In genomic region chr16:67173808-67174705, GRCh38 we compare ENCODE assay signal across 1 cellular context.
A peak's percentile ranks its signal among the peaks of the same experiment; 100 is the strongest.
TF ChIP-seq lines count a peak whose summit lies in the region.

No MANE protein-coding gene starts in this region.

TF ChIP-seq in HepG2, 621 proteins besides CTCF, POLR2A, EP300 and RAD21 (continued from another document and continues in another):
- TF ChIP-seq, protein P1, sequence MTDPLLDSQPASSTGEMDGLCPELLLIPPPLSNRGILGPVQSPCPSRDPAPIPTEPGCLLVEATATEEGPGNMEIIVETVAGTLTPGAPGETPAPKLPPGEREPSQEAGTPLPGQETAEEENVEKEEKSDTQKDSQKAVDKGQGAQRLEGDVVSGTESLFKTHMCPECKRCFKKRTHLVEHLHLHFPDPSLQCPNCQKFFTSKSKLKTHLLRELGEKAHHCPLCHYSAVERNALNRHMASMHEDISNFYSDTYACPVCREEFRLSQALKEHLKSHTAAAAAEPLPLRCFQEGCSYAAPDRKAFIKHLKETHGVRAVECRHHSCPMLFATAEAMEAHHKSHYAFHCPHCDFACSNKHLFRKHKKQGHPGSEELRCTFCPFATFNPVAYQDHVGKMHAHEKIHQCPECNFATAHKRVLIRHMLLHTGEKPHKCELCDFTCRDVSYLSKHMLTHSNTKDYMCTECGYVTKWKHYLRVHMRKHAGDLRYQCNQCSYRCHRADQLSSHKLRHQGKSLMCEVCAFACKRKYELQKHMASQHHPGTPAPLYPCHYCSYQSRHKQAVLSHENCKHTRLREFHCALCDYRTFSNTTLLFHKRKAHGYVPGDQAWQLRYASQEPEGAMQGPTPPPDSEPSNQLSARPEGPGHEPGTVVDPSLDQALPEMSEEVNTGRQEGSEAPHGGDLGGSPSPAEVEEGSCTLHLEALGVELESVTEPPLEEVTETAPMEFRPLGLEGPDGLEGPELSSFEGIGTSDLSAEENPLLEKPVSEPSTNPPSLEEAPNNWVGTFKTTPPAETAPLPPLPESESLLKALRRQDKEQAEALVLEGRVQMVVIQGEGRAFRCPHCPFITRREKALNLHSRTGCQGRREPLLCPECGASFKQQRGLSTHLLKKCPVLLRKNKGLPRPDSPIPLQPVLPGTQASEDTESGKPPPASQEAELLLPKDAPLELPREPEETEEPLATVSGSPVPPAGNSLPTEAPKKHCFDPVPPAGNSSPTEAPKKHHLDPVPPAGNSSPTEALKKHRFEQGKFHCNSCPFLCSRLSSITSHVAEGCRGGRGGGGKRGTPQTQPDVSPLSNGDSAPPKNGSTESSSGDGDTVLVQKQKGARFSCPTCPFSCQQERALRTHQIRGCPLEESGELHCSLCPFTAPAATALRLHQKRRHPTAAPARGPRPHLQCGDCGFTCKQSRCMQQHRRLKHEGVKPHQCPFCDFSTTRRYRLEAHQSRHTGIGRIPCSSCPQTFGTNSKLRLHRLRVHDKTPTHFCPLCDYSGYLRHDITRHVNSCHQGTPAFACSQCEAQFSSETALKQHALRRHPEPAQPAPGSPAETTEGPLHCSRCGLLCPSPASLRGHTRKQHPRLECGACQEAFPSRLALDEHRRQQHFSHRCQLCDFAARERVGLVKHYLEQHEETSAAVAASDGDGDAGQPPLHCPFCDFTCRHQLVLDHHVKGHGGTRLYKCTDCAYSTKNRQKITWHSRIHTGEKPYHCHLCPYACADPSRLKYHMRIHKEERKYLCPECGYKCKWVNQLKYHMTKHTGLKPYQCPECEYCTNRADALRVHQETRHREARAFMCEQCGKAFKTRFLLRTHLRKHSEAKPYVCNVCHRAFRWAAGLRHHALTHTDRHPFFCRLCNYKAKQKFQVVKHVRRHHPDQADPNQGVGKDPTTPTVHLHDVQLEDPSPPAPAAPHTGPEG (CRISPR knock-in tag; IDR thresholded peaks at IDR 0.05): peak; percentile 60; the same call in 1 of the 2 replicates
- TF ChIP-seq, protein P2, sequence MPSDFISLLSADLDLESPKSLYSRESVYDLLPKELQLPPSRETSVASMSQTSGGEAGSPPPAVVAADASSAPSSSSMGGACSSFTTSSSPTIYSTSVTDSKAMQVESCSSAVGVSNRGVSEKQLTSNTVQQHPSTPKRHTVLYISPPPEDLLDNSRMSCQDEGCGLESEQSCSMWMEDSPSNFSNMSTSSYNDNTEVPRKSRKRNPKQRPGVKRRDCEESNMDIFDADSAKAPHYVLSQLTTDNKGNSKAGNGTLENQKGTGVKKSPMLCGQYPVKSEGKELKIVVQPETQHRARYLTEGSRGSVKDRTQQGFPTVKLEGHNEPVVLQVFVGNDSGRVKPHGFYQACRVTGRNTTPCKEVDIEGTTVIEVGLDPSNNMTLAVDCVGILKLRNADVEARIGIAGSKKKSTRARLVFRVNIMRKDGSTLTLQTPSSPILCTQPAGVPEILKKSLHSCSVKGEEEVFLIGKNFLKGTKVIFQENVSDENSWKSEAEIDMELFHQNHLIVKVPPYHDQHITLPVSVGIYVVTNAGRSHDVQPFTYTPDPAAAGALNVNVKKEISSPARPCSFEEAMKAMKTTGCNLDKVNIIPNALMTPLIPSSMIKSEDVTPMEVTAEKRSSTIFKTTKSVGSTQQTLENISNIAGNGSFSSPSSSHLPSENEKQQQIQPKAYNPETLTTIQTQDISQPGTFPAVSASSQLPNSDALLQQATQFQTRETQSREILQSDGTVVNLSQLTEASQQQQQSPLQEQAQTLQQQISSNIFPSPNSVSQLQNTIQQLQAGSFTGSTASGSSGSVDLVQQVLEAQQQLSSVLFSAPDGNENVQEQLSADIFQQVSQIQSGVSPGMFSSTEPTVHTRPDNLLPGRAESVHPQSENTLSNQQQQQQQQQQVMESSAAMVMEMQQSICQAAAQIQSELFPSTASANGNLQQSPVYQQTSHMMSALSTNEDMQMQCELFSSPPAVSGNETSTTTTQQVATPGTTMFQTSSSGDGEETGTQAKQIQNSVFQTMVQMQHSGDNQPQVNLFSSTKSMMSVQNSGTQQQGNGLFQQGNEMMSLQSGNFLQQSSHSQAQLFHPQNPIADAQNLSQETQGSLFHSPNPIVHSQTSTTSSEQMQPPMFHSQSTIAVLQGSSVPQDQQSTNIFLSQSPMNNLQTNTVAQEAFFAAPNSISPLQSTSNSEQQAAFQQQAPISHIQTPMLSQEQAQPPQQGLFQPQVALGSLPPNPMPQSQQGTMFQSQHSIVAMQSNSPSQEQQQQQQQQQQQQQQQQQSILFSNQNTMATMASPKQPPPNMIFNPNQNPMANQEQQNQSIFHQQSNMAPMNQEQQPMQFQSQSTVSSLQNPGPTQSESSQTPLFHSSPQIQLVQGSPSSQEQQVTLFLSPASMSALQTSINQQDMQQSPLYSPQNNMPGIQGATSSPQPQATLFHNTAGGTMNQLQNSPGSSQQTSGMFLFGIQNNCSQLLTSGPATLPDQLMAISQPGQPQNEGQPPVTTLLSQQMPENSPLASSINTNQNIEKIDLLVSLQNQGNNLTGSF (CRISPR knock-in tag; IDR thresholded peaks at IDR 0.05): no peak; the same call in 1 of the 2 replicates
- TF ChIP-seq ADNP (CRISPR knock-in tag; IDR thresholded peaks at IDR 0.05): no peak
- peak; percentile 83 for TF ChIP-seq PTBP1 (IDR thresholded peaks at IDR 0.05; ENCODE audit: low read depth, low read length, poor library complexity, severe bottlenecking)
- TF ChIP-seq DNMT3B (CRISPR knock-in tag; conservative IDR thresholded peaks at IDR 0.05): 0 out of 2 replicates have a peak, but pooled peaks have one; percentile 53
- TF ChIP-seq PHB2 (IDR thresholded peaks at IDR 0.05; ENCODE audit: partially characterized antibody): no peak
- TF ChIP-seq, protein P3, sequence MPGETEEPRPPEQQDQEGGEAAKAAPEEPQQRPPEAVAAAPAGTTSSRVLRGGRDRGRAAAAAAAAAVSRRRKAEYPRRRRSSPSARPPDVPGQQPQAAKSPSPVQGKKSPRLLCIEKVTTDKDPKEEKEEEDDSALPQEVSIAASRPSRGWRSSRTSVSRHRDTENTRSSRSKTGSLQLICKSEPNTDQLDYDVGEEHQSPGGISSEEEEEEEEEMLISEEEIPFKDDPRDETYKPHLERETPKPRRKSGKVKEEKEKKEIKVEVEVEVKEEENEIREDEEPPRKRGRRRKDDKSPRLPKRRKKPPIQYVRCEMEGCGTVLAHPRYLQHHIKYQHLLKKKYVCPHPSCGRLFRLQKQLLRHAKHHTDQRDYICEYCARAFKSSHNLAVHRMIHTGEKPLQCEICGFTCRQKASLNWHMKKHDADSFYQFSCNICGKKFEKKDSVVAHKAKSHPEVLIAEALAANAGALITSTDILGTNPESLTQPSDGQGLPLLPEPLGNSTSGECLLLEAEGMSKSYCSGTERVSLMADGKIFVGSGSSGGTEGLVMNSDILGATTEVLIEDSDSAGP (CRISPR knock-in tag; IDR thresholded peaks at IDR 0.05; ENCODE audit: borderline replicate concordance): peak; percentile 92
- no peak for TF ChIP-seq ZFP62 (CRISPR knock-in tag; IDR thresholded peaks at IDR 0.05)
- TF ChIP-seq ZNF230 (CRISPR knock-in tag; IDR thresholded peaks at IDR 0.05): peak; percentile 84; the same call in 1 of the 2 replicates
- no peak for TF ChIP-seq GTF2F1 (IDR thresholded peaks at IDR 0.05; ENCODE audit: low read length)
- TF ChIP-seq KLF16 (CRISPR knock-in tag; IDR thresholded peaks at IDR 0.05): peak in 1 of 2 experiments; percentile 74; a peak in 1 of 4 replicates
- no peak for TF ChIP-seq ZNF720 (CRISPR knock-in tag; IDR thresholded peaks at IDR 0.05)
- TF ChIP-seq, protein P4, sequence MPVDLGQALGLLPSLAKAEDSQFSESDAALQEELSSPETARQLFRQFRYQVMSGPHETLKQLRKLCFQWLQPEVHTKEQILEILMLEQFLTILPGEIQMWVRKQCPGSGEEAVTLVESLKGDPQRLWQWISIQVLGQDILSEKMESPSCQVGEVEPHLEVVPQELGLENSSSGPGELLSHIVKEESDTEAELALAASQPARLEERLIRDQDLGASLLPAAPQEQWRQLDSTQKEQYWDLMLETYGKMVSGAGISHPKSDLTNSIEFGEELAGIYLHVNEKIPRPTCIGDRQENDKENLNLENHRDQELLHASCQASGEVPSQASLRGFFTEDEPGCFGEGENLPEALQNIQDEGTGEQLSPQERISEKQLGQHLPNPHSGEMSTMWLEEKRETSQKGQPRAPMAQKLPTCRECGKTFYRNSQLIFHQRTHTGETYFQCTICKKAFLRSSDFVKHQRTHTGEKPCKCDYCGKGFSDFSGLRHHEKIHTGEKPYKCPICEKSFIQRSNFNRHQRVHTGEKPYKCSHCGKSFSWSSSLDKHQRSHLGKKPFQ (CRISPR knock-in tag; IDR thresholded peaks at IDR 0.05; ENCODE audit: insufficient replicate concordance): no peak
- no peak for TF ChIP-seq NBN (conservative IDR thresholded peaks at IDR 0.05)
- peak; percentile 93 for TF ChIP-seq HOXA3 (CRISPR knock-in tag; IDR thresholded peaks at IDR 0.05)
- no peak for TF ChIP-seq SCMH1 (CRISPR knock-in tag; IDR thresholded peaks at IDR 0.05; ENCODE audit: borderline replicate concordance)
- no peak for TF ChIP-seq TBX3 (IDR thresholded peaks at IDR 0.05; ENCODE audit: borderline replicate concordance)
- peak; percentile 46; the same call in 1 of the 2 replicates for TF ChIP-seq ZMYM4 (CRISPR knock-in tag; IDR thresholded peaks at IDR 0.05)
- no peak for TF ChIP-seq PAF1 (CRISPR knock-in tag; IDR thresholded peaks at IDR 0.05)
- TF ChIP-seq MYNN (CRISPR knock-in tag; IDR thresholded peaks at IDR 0.05; ENCODE audit: low read depth): no peak
- peak; percentile 84; the same call in 1 of the 2 replicates for TF ChIP-seq ZNF335 (CRISPR knock-in tag; IDR thresholded peaks at IDR 0.05)
- TF ChIP-seq, protein P5, sequence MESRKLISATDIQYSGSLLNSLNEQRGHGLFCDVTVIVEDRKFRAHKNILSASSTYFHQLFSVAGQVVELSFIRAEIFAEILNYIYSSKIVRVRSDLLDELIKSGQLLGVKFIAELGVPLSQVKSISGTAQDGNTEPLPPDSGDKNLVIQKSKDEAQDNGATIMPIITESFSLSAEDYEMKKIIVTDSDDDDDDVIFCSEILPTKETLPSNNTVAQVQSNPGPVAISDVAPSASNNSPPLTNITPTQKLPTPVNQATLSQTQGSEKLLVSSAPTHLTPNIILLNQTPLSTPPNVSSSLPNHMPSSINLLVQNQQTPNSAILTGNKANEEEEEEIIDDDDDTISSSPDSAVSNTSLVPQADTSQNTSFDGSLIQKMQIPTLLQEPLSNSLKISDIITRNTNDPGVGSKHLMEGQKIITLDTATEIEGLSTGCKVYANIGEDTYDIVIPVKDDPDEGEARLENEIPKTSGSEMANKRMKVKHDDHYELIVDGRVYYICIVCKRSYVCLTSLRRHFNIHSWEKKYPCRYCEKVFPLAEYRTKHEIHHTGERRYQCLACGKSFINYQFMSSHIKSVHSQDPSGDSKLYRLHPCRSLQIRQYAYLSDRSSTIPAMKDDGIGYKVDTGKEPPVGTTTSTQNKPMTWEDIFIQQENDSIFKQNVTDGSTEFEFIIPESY (CRISPR knock-in tag; IDR thresholded peaks at IDR 0.05): peak; percentile 39
- TF ChIP-seq ZSCAN12 (CRISPR knock-in tag; IDR thresholded peaks at IDR 0.05): 0 out of 2 replicates have a peak, but pooled peaks have one; percentile 74
- TF ChIP-seq MBNL3 (CRISPR knock-in tag; conservative IDR thresholded peaks at IDR 0.05): no peak
- peak; percentile 37; the same call in 1 of the 2 replicates for TF ChIP-seq CHCHD3 (CRISPR knock-in tag; IDR thresholded peaks at IDR 0.05)
- 0 out of 2 replicates have a peak, but pooled peaks have one; percentile 75 for TF ChIP-seq ZNF841 (CRISPR knock-in tag; IDR thresholded peaks at IDR 0.05; ENCODE audit: borderline replicate concordance)
- TF ChIP-seq ONECUT2 (CRISPR knock-in tag; IDR thresholded peaks at IDR 0.05): peak; percentile 91
- 0 out of 2 replicates have a peak, but pooled peaks have one; percentile 11 for TF ChIP-seq ZNF674 (CRISPR knock-in tag; IDR thresholded peaks at IDR 0.05; ENCODE audit: low read depth)
- TF ChIP-seq, protein P6, sequence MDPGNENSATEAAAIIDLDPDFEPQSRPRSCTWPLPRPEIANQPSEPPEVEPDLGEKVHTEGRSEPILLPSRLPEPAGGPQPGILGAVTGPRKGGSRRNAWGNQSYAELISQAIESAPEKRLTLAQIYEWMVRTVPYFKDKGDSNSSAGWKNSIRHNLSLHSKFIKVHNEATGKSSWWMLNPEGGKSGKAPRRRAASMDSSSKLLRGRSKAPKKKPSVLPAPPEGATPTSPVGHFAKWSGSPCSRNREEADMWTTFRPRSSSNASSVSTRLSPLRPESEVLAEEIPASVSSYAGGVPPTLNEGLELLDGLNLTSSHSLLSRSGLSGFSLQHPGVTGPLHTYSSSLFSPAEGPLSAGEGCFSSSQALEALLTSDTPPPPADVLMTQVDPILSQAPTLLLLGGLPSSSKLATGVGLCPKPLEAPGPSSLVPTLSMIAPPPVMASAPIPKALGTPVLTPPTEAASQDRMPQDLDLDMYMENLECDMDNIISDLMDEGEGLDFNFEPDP (CRISPR knock-in tag; conservative IDR thresholded peaks at IDR 0.05): no peak
- no peak for TF ChIP-seq ZSCAN20 (CRISPR knock-in tag; IDR thresholded peaks at IDR 0.05; ENCODE audit: borderline replicate concordance)
- peak; percentile 71; the same call in 1 of the 2 replicates for TF ChIP-seq ZNF296 (CRISPR knock-in tag; conservative IDR thresholded peaks at IDR 0.05)
- peak; percentile 61; the same call in 1 of the 2 replicates for TF ChIP-seq JDP2 (CRISPR knock-in tag; IDR thresholded peaks at IDR 0.05; ENCODE audit: borderline replicate concordance)
- TF ChIP-seq NR2C2 (CRISPR knock-in tag; IDR thresholded peaks at IDR 0.05; ENCODE audit: borderline replicate concordance): peak; percentile 48; the same call in 1 of the 2 replicates
- peak; percentile 90 for TF ChIP-seq ZNF772 (CRISPR knock-in tag; IDR thresholded peaks at IDR 0.05)
- TF ChIP-seq ZNF276 (CRISPR knock-in tag; IDR thresholded peaks at IDR 0.05; ENCODE audit: low read depth): 0 out of 2 replicates have a peak, but pooled peaks have one; percentile 63
- TF ChIP-seq MXI1 (IDR thresholded peaks at IDR 0.05; ENCODE audit: borderline replicate concordance, low read depth, low read length): peak; percentile 85; the same call in 1 of the 3 replicates
- TF ChIP-seq ZNF207 (IDR thresholded peaks at IDR 0.05; ENCODE audit: borderline replicate concordance): no peak
- TF ChIP-seq CC2D1A (CRISPR knock-in tag; IDR thresholded peaks at IDR 0.05): peak; percentile 39; the same call in 1 of the 2 replicates
- TF ChIP-seq, protein P7, sequence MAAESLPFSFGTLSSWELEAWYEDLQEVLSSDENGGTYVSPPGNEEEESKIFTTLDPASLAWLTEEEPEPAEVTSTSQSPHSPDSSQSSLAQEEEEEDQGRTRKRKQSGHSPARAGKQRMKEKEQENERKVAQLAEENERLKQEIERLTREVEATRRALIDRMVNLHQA (CRISPR knock-in tag; IDR thresholded peaks at IDR 0.05): no peak
